ENCODE assay signal across 29 cellular contexts in the genomic region with DNA sequence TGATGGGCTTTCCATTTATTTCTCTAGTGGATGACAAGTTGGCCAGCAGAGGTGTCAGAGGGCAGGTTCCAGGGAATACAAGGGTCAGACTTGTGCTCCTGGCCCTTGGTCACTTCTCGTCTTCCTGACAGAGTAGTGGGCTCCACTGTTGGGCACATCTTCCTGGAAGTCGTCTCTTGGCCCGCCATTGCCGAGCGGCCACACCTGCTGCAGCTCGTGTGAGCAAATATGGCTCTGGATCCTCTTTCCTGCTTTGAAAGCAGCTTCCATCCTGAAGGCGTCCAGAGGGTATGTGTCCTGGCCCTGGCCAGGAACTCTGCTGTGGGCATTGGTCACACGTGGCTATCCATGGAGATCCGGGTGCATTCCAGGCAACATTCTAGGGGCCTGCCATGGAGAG.
DNase-seq lines count a peak whose midpoint lies in the region; ATAC-seq and TF ChIP-seq lines count a peak whose summit lies in the region.
"Had no signal": no experiment of that assay in that cellular context is flagged by ENCODE, and none has a peak within 500 bp of the region (broad histone marks: within the 10 kb centered on the region; RNA-seq: fewer than 3 reads in every experiment).

No MANE protein-coding gene starts in this region.

- peak overlapping the region; percentile 50 to 60 for H3K4me3 ChIP-seq in duodenal mucosa (ENCODE audit: low read depth in 1 of 2, low read length in 2 of 2)
- no peak overlapping the region for H3K4me3 ChIP-seq in upper lobe of right lung
- H3K4me3 ChIP-seq in A673 (ENCODE audit: low read depth, low read length, poor library complexity, severe bottlenecking): no peak overlapping the region
- H3K4me3 ChIP-seq: ascending aorta, colonic mucosa, prostate gland, SJSA1, upper lobe of left lung had no signal

- intact Hi-C loops in upper lobe of right lung (cut with DNase I) (no loop called here), A673 (cut with micrococcal nuclease; ENCODE audit: unreplicated experiment) (no loop called here)

- H3K36me3 Mint-ChIP-seq in activated CD8-positive, alpha-beta memory T cell treated with anti-CD3 and anti-CD28 coated beads, Interleukin-2, amount 10 ng/mL, durations not matched to agents 7 days and 5 days: peaks cover 95% of the 10 kb centered on the region
- H3K36me3 Mint-ChIP-seq in osteocyte (ENCODE audit: unreplicated experiment): peaks cover 93% of the 10 kb centered on the region

- CTCF ChIA-PET in activated CD8-positive, alpha-beta memory T cell treated with anti-CD3 and anti-CD28 coated beads, Interleukin-2, amount 10 ng/mL, durations not matched to agents 7 days and 5 days (lab: Charles Lee): no interaction called here
- CTCF ChIA-PET in A673 (lab: Charles Lee): no interaction called here

- H3K27ac Mint-ChIP-seq in activated CD8-positive, alpha-beta memory T cell treated with anti-CD3 and anti-CD28 coated beads, Interleukin-2, amount 10 ng/mL, durations not matched to agents 7 days and 5 days: no peak overlapping the region
- no peak overlapping the region for H3K27ac Mint-ChIP-seq in osteocyte (ENCODE audit: unreplicated experiment)
- H3K27ac Mint-ChIP-seq: activated CD8-positive, alpha-beta T cell treated with anti-CD3 and anti-CD28 coated beads for 36 hours; activated naive CD8-positive, alpha-beta T cell treated with anti-CD3 and anti-CD28 coated beads, Interleukin-2, amount 10 ng/mL, durations not matched to agents 7 days and 5 days; CD4-positive, alpha-beta memory T cell; effector memory CD8-positive, alpha-beta T cell; stimulated activated effector memory CD8-positive, alpha-beta T cell treated with anti-CD3 and anti-CD28 coated beads, Interleukin-12 subunit alpha, Interleukin-12 subunit beta, amount 100 ng/mL, for 72 hours; T-helper 1 cell treated with Interleukin-12 subunit alpha and Interleukin-12 subunit beta and Interleukin-4 antibody, amounts not matched to agents 30 μg/mL and 1 μg/mL, for 36 hours had no signal

- H3K9ac ChIP-seq in duodenal mucosa (ENCODE audit: low read depth in 1 of 2, low read length in 2 of 2): no peak overlapping the region

- peaks cover 100% of the 10 kb centered on the region in 2 donors for H3K9me3 ChIP-seq in duodenal mucosa (ENCODE audit: control insufficient read depth in 1 of 2, low read length in 2 of 2)
- H3K9me3 ChIP-seq in upper lobe of right lung: peaks cover 95% of the 10 kb centered on the region
- peaks cover 94% of the 10 kb centered on the region for H3K9me3 ChIP-seq in A673 (ENCODE audit: low read depth, low read length, poor library complexity, severe bottlenecking)

- peaks cover 73% of the 10 kb centered on the region for H3K9me3 Mint-ChIP-seq in activated CD8-positive, alpha-beta memory T cell treated with anti-CD3 and anti-CD28 coated beads, Interleukin-2, amount 10 ng/mL, durations not matched to agents 7 days and 5 days (ENCODE audit: low read depth)
- H3K9me3 Mint-ChIP-seq in osteocyte (ENCODE audit: unreplicated experiment): peaks cover 56% of the 10 kb centered on the region

- H3K4me1 Mint-ChIP-seq in activated CD8-positive, alpha-beta memory T cell treated with anti-CD3 and anti-CD28 coated beads, Interleukin-2, amount 10 ng/mL, durations not matched to agents 7 days and 5 days: no peaks in the 10 kb centered on the region
- no peaks in the 10 kb centered on the region for H3K4me1 Mint-ChIP-seq in osteocyte (ENCODE audit: unreplicated experiment)
- H3K4me1 Mint-ChIP-seq: activated naive CD8-positive, alpha-beta T cell treated with anti-CD3 and anti-CD28 coated beads, Interleukin-2, amount 10 ng/mL, durations not matched to agents 7 days and 5 days; stimulated activated effector memory CD8-positive, alpha-beta T cell treated with anti-CD3 and anti-CD28 coated beads, Interleukin-12 subunit alpha, Interleukin-12 subunit beta, amount 100 ng/mL, for 72 hours had no signal

- H3K27me3 Mint-ChIP-seq in activated CD8-positive, alpha-beta memory T cell treated with anti-CD3 and anti-CD28 coated beads, Interleukin-2, amount 10 ng/mL, durations not matched to agents 7 days and 5 days: no peaks in the 10 kb centered on the region
- H3K27me3 Mint-ChIP-seq in osteocyte (ENCODE audit: unreplicated experiment): no peaks in the 10 kb centered on the region
- H3K27me3 Mint-ChIP-seq: activated CD8-positive, alpha-beta T cell treated with anti-CD3 and anti-CD28 coated beads for 36 hours; activated naive CD8-positive, alpha-beta T cell treated with anti-CD3 and anti-CD28 coated beads, Interleukin-2, amount 10 ng/mL, durations not matched to agents 7 days and 5 days; CD4-positive, alpha-beta memory T cell; effector memory CD8-positive, alpha-beta T cell had no signal

- no peak overlapping the region for H3K4me3 Mint-ChIP-seq in activated CD8-positive, alpha-beta memory T cell treated with anti-CD3 and anti-CD28 coated beads, Interleukin-2, amount 10 ng/mL, durations not matched to agents 7 days and 5 days
- H3K4me3 Mint-ChIP-seq in osteocyte (ENCODE audit: unreplicated experiment): no peak overlapping the region
- H3K4me3 Mint-ChIP-seq: activated CD8-positive, alpha-beta T cell treated with anti-CD3 and anti-CD28 coated beads for 36 hours; activated naive CD8-positive, alpha-beta T cell treated with anti-CD3 and anti-CD28 coated beads, Interleukin-2, amount 10 ng/mL, durations not matched to agents 7 days and 5 days; effector memory CD8-positive, alpha-beta T cell; stimulated activated effector memory CD8-positive, alpha-beta T cell treated with anti-CD3 and anti-CD28 coated beads, Interleukin-12 subunit alpha, Interleukin-12 subunit beta, amount 100 ng/mL, for 72 hours; T-helper 1 cell treated with Interleukin-12 subunit alpha and Interleukin-12 subunit beta and Interleukin-4 antibody, amounts not matched to agents 30 μg/mL and 1 μg/mL, for 36 hours had no signal

- peak; percentile 31 for DNase-seq in activated CD8-positive, alpha-beta memory T cell treated with anti-CD3 and anti-CD28 coated beads, Interleukin-2, amount 10 ng/mL, durations not matched to agents 7 days and 5 days
- DNase-seq in activated CD8-positive, alpha-beta memory T cell treated with anti-CD3 and anti-CD28 coated beads, Interleukin-2, amount 50 U/mL, for 48 hours: no peak
- DNase-seq in osteocyte (ENCODE audit: extremely low spot score, unreplicated experiment) (peak; percentile 77), upper lobe of right lung (peak; percentile 48), NCI-H2107 treated with DMSO at 0.1 percent for 48 hours (lab: John Stamatoyannopoulos, UW; ENCODE audit: unreplicated experiment) (no peak), A673 (ENCODE audit: low spot score) (no peak)
- DNase-seq: activated CD4-positive, alpha-beta T cell treated with anti-CD3 and anti-CD28 coated beads for 1 hour; activated CD8-positive, alpha-beta T cell treated with anti-CD3 and anti-CD28 coated beads for 36 hours; activated naive CD8-positive, alpha-beta T cell treated with anti-CD3 and anti-CD28 coated beads, Interleukin-2, amount 10 ng/mL, durations not matched to agents 7 days and 5 days; CD4-positive, alpha-beta memory T cell; colonic mucosa; DMS 273 treated with DMSO at 0.1 percent for 48 hours; effector memory CD8-positive, alpha-beta T cell; EL; left ventricle myocardium superior; NCI-H1092; NCI-H187; NCI-H2171; NCI-H510A; OCI-M1 had no signal

- H3K27ac ChIP-seq in duodenal mucosa (ENCODE audit: low read depth, low read length): no peak overlapping the region
- H3K27ac ChIP-seq in upper lobe of right lung: no peak overlapping the region
- H3K27ac ChIP-seq in A673 (ENCODE audit: low read depth, low read length, poor library complexity, severe bottlenecking): no peak overlapping the region
- H3K27ac ChIP-seq: ascending aorta, colonic mucosa, prostate gland, RWPE1, SJSA1, upper lobe of left lung had no signal

- ATAC-seq in activated CD8-positive, alpha-beta memory T cell treated with anti-CD3 and anti-CD28 coated beads, Interleukin-2, amount 10 ng/mL, durations not matched to agents 7 days and 5 days: no peak
- ATAC-seq in upper lobe of right lung (no peak), GM18867 (IDR thresholded peaks at IDR 0.05; ENCODE audit: unreplicated experiment) (no peak)
- ATAC-seq: activated CD8-positive, alpha-beta T cell treated with anti-CD3 and anti-CD28 coated beads for 36 hours; effector memory CD8-positive, alpha-beta T cell; left ventricle myocardium superior; stimulated activated effector memory CD8-positive, alpha-beta T cell treated with anti-CD3 and anti-CD28 coated beads, Interleukin-12 subunit alpha, Interleukin-12 subunit beta, amount 100 ng/mL, for 72 hours had no signal

- no peaks in the 10 kb centered on the region for H3K27me3 ChIP-seq in duodenal mucosa (ENCODE audit: control insufficient read depth in 1 of 2, insufficient read depth in 2 of 2, low read length in 2 of 2)
- H3K27me3 ChIP-seq in upper lobe of right lung: no peaks in the 10 kb centered on the region
- no peaks in the 10 kb centered on the region for H3K27me3 ChIP-seq in A673 (replicated peaks; ENCODE audit: insufficient read depth, low read depth, low read length, poor library complexity)
- H3K27me3 ChIP-seq: ascending aorta, colonic mucosa, SJSA1, upper lobe of left lung had no signal

- POLR2A ChIA-PET in A673 (lab: Charles Lee; ENCODE audit: low non-redundant PET): no interaction called here

- BruUV-seq in A673 (replicated peaks; lab: Mats Ljungman, UMichigan): no TSS peak

- no peaks in the 10 kb centered on the region for H3K4me1 ChIP-seq in duodenal mucosa (ENCODE audit: control insufficient read depth in 1 of 2, insufficient read depth in 2 of 2, low read length in 2 of 2)
- H3K4me1 ChIP-seq in upper lobe of right lung: no peaks in the 10 kb centered on the region
- no peaks in the 10 kb centered on the region for H3K4me1 ChIP-seq in A673 (ENCODE audit: insufficient read depth, low read length, poor library complexity, severe bottlenecking)
- H3K4me1 ChIP-seq: ascending aorta, colonic mucosa, prostate gland, SJSA1, upper lobe of left lung had no signal

- TF ChIP-seq CTCF in osteocyte (IDR thresholded peaks at IDR 0.05): no peak
- TF ChIP-seq CTCF in upper lobe of right lung (IDR thresholded peaks at IDR 0.05): no peak
- TF ChIP-seq CTCF in A673 (conservative IDR thresholded peaks at IDR 0.05; ENCODE audit: low read depth, low read length): no peak

- H3K36me3 ChIP-seq in duodenal mucosa (ENCODE audit: control insufficient read depth in 1 of 2, insufficient read depth in 2 of 2, low read length in 2 of 2) (peaks cover 81 to 98% of the 10 kb centered on the region in 2 donors), upper lobe of right lung (peaks cover 18% of the 10 kb centered on the region), A673 (ENCODE audit: insufficient read depth, low read length, poor library complexity, severe bottlenecking) (peaks cover 22% of the 10 kb centered on the region)
- H3K36me3 ChIP-seq: colonic mucosa, SJSA1 had no signal

Comparison
In these comparisons a context has a peak if more than half of its experiments do, and no peak if none do; other contexts are left out.
1. DNase-seq: peak in activated CD8-positive, alpha-beta memory T cell treated with anti-CD3 and anti-CD28 coated beads, Interleukin-2, amount 10 ng/mL, durations not matched to agents 7 days and 5 days (single experiment), osteocyte (single experiment) and upper lobe of right lung (single experiment); none in activated CD8-positive, alpha-beta memory T cell treated with anti-CD3 and anti-CD28 coated beads, Interleukin-2, amount 50 U/mL, for 48 hours (single experiment), NCI-H2107 treated with DMSO at 0.1 percent for 48 hours (single experiment) and A673 (single experiment).
2. H3K4me3 ChIP-seq: peak in duodenal mucosa (2 of 2); none in upper lobe of right lung (single experiment) and A673 (single experiment).